In the genomic region with DNA sequence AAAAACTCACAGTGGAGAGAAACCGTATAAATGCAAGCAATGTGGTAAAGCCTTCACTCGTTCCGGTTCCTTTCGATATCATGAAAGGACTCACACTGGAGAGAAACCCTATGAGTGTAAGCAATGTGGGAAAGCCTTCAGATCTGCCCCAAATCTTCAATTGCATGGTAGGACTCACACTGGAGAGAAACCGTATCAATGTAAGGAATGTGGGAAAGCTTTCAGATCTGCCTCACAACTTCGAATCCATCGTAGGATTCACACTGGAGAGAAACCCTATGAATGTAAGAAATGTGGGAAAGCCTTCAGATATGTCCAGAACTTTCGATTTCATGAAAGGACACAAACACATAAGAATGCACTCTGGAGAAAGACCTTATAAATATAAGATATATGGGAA, we compare ENCODE assay signal across 1 cellular context.
A peak's percentile ranks its signal among the peaks of the same experiment; 100 is the strongest.
TF ChIP-seq lines count a peak whose summit lies in the region.

No MANE protein-coding gene starts in this region.

TF ChIP-seq in GM12878, 131 proteins besides CTCF, POLR2A, EP300 and RAD21:
- TF ChIP-seq, protein P1, sequence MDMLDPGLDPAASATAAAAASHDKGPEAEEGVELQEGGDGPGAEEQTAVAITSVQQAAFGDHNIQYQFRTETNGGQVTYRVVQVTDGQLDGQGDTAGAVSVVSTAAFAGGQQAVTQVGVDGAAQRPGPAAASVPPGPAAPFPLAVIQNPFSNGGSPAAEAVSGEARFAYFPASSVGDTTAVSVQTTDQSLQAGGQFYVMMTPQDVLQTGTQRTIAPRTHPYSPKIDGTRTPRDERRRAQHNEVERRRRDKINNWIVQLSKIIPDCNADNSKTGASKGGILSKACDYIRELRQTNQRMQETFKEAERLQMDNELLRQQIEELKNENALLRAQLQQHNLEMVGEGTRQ (IDR thresholded peaks at IDR 0.05; ENCODE audit: borderline replicate concordance, low read depth, low read length) = no peak
- no peak for TF ChIP-seq HDAC6 (IDR thresholded peaks at IDR 0.05; ENCODE audit: unreplicated experiment)
- peak; percentile 62; the same call in 1 of the 2 replicates for TF ChIP-seq CBX5 (IDR thresholded peaks at IDR 0.05; ENCODE audit: low read depth)
- peak; percentile 60 for TF ChIP-seq KLF5 (IDR thresholded peaks at IDR 0.05; ENCODE audit: partially characterized antibody)
